13 cellular contexts compared by ENCODE assay signal in genomic region chr2:86025229-86025820, GRCh38.
DNase-seq lines count a peak whose midpoint lies in the region; ATAC-seq and TF ChIP-seq lines count a peak whose summit lies in the region.
"Had no signal": no experiment of that assay in that cellular context is flagged by ENCODE, and none has a peak within 500 bp of the region (broad histone marks: within the 10 kb centered on the region; RNA-seq: fewer than 3 reads in every experiment).

No MANE protein-coding gene starts in this region.

- no peaks in the 10 kb centered on the region for H3K27me3 ChIP-seq in dorsolateral prefrontal cortex
- H3K27me3 ChIP-seq in skeletal muscle tissue (ENCODE audit: control insufficient read depth in 3 of 3, insufficient read depth in 3 of 3, low read length in 3 of 3) = no peaks in the 10 kb centered on the region
- H3K27me3 ChIP-seq: esophagus muscularis mucosa, tibial artery had no signal

- no peaks in the 10 kb centered on the region for H3K9me3 Mint-ChIP-seq in activated T-helper 2 cell treated with anti-CD3 and anti-CD28 coated beads, Interferon-gamma antibody, Interleukin-2, Interleukin-4, amounts not matched to agents 10 μg/mL and 5 μg/mL and 100 μg/mL, durations not matched to agents 14 hours and 24 hours and 36 hours
- no peaks in the 10 kb centered on the region for H3K9me3 Mint-ChIP-seq in mesothelial cell of epicardium
- H3K9me3 Mint-ChIP-seq: activated CD4-positive, alpha-beta T cell treated with anti-CD3 and anti-CD28 coated beads, Interleukin-2, amount 10 ng/mL, durations not matched to agents 24 days and 14 days; naive thymus-derived CD4-positive, alpha-beta T cell; T-cell had no signal

- no peaks in the 10 kb centered on the region for H3K4me1 Mint-ChIP-seq in activated T-helper 2 cell treated with anti-CD3 and anti-CD28 coated beads, Interferon-gamma antibody, Interleukin-2, Interleukin-4, amounts not matched to agents 10 μg/mL and 5 μg/mL and 100 μg/mL, durations not matched to agents 14 hours and 24 hours and 36 hours (ENCODE audit: low read depth)
- no peaks in the 10 kb centered on the region for H3K4me1 Mint-ChIP-seq in mesothelial cell of epicardium
- H3K4me1 Mint-ChIP-seq: T-cell had no signal

- H3K9ac ChIP-seq in skeletal muscle tissue (ENCODE audit: low read depth in 1 of 3, low read length in 3 of 3) = no peak overlapping the region

- H3K27me3 Mint-ChIP-seq in activated T-helper 2 cell treated with anti-CD3 and anti-CD28 coated beads, Interferon-gamma antibody, Interleukin-2, Interleukin-4, amounts not matched to agents 10 μg/mL and 5 μg/mL and 100 μg/mL, durations not matched to agents 14 hours and 24 hours and 36 hours (ENCODE audit: low read depth) = no peaks in the 10 kb centered on the region
- H3K27me3 Mint-ChIP-seq in mesothelial cell of epicardium (ENCODE audit: low read depth) = no peaks in the 10 kb centered on the region
- H3K27me3 Mint-ChIP-seq: activated CD4-positive, alpha-beta T cell treated with anti-CD3 and anti-CD28 coated beads, Interleukin-2, amount 10 ng/mL, durations not matched to agents 24 days and 14 days; naive thymus-derived CD4-positive, alpha-beta T cell; T-cell had no signal

- intact Hi-C loops in dorsolateral prefrontal cortex (cut with DNase I) = no loop called here
- intact Hi-C loops in activated T-helper 2 cell treated with anti-CD3 and anti-CD28 coated beads, Interferon-gamma antibody, Interleukin-2, Interleukin-4, amounts not matched to agents 10 μg/mL and 5 μg/mL and 100 μg/mL, durations not matched to agents 14 hours and 24 hours and 36 hours (cut with micrococcal nuclease) = no loop called here

- TF ChIP-seq CTCF in NB4 (IDR thresholded peaks at IDR 0.05; ENCODE audit: low read depth, low read length) (peak; percentile 6), dorsolateral prefrontal cortex (IDR thresholded peaks at IDR 0.05 in 54 of 56, conservative IDR thresholded peaks at IDR 0.05 in 2 of 56; ENCODE audit: low read depth in 1 of 56, partially characterized antibody in 56 of 56) (peak in 32 of 56 donors; percentile 10 to 53 (median 32)), mesothelial cell of epicardium (IDR thresholded peaks at IDR 0.05; ENCODE audit: unreplicated experiment) (no peak)

- no peak overlapping the region for H3K27ac Mint-ChIP-seq in activated T-helper 2 cell treated with anti-CD3 and anti-CD28 coated beads, Interferon-gamma antibody, Interleukin-2, Interleukin-4, amounts not matched to agents 10 μg/mL and 5 μg/mL and 100 μg/mL, durations not matched to agents 14 hours and 24 hours and 36 hours
- no peak overlapping the region for H3K27ac Mint-ChIP-seq in mesothelial cell of epicardium
- H3K27ac Mint-ChIP-seq: activated CD4-positive, alpha-beta T cell treated with anti-CD3 and anti-CD28 coated beads, Interleukin-2, amount 10 ng/mL, durations not matched to agents 24 days and 14 days; T-cell had no signal

- H3K9me3 ChIP-seq in skeletal muscle tissue (ENCODE audit: control insufficient read depth in 3 of 3, low read length in 3 of 3) = no peaks in the 10 kb centered on the region
- H3K9me3 ChIP-seq: esophagus muscularis mucosa, tibial artery had no signal

- H3K4me3 Mint-ChIP-seq in activated T-helper 2 cell treated with anti-CD3 and anti-CD28 coated beads, Interferon-gamma antibody, Interleukin-2, Interleukin-4, amounts not matched to agents 10 μg/mL and 5 μg/mL and 100 μg/mL, durations not matched to agents 14 hours and 24 hours and 36 hours (ENCODE audit: low read depth) = no peak overlapping the region
- no peak overlapping the region for H3K4me3 Mint-ChIP-seq in mesothelial cell of epicardium
- H3K4me3 Mint-ChIP-seq: activated CD4-positive, alpha-beta T cell treated with anti-CD3 and anti-CD28 coated beads, Interleukin-2, amount 10 ng/mL, durations not matched to agents 24 days and 14 days; naive thymus-derived CD4-positive, alpha-beta T cell; T-cell had no signal

- peaks cover 56% of the 10 kb centered on the region for H3K36me3 Mint-ChIP-seq in activated T-helper 2 cell treated with anti-CD3 and anti-CD28 coated beads, Interferon-gamma antibody, Interleukin-2, Interleukin-4, amounts not matched to agents 10 μg/mL and 5 μg/mL and 100 μg/mL, durations not matched to agents 14 hours and 24 hours and 36 hours (ENCODE audit: low read depth)
- H3K36me3 Mint-ChIP-seq in mesothelial cell of epicardium = peaks cover 47% of the 10 kb centered on the region

- no peak for ATAC-seq in HG02588 (IDR thresholded peaks at IDR 0.05; ENCODE audit: unreplicated experiment)
- ATAC-seq: naive thymus-derived CD4-positive, alpha-beta T cell had no signal

- H3K27ac ChIP-seq in dorsolateral prefrontal cortex (peak overlapping the region; percentile 33 to 96 (median 88)), skeletal muscle tissue (ENCODE audit: low read depth, low read length) (peak overlapping the region; percentile 40)
- H3K27ac ChIP-seq: tibial artery had no signal

- peaks cover 40 to 47% (median 43%) of the 10 kb centered on the region in 3 donors for H3K36me3 ChIP-seq in skeletal muscle tissue (ENCODE audit: control insufficient read depth in 3 of 3, insufficient read depth in 3 of 3, low read length in 3 of 3)

- DNase-seq in EH (ENCODE audit: low read depth) (peak; percentile 22), NB4 (ENCODE audit: low read depth) (no peak), dorsolateral prefrontal cortex (peak in 3 of 10 donors; percentile 31 to 38 (median 37)), mesothelial cell of epicardium (ENCODE audit: low spot score in 2 of 2, unreplicated experiment in 2 of 2) (no peak)
- no peak for DNase-seq in activated T-helper 2 cell treated with anti-CD3 and anti-CD28 coated beads, Interferon-gamma antibody, Interleukin-2, Interleukin-4, amounts not matched to agents 10 μg/mL and 5 μg/mL and 100 μg/mL, durations not matched to agents 14 hours and 24 hours and 36 hours (ENCODE audit: low spot score)
- DNase-seq: activated CD4-positive, alpha-beta T cell treated with anti-CD3 and anti-CD28 coated beads, Interleukin-2, amount 10 ng/mL, durations not matched to agents 24 days and 14 days; activated effector memory CD4-positive, alpha-beta T cell treated with Interleukin-2 at 50 U/mL for 16 hours; naive thymus-derived CD4-positive, alpha-beta T cell; T-cell had no signal

- no peak for TF ChIP-seq POLR2A in NB4 (IDR thresholded peaks at IDR 0.05; ENCODE audit: extremely low read depth, insufficient read length)

- peaks cover 23 to 50% (median 36%) of the 10 kb centered on the region in 3 donors for H3K4me1 ChIP-seq in skeletal muscle tissue (ENCODE audit: control insufficient read depth in 3 of 3, insufficient read depth in 3 of 3, low read length in 3 of 3)

- no peak overlapping the region for H3K4me3 ChIP-seq in NB4 (ENCODE audit: low read depth, low read length)
- H3K4me3 ChIP-seq in dorsolateral prefrontal cortex = no peak overlapping the region
- no peak overlapping the region for H3K4me3 ChIP-seq in skeletal muscle tissue (ENCODE audit: low read length in 3 of 3)
- H3K4me3 ChIP-seq: esophagus muscularis mucosa, tibial artery had no signal
